8 cellular contexts compared by ENCODE assay signal in genomic region chr9:35844628-35845301, GRCh38. TPM values are rescaled to one million over a fixed set of nuclear protein-coding genes. Genes with fewer than 3 reads are reported as not detected.
DNase-seq lines count a peak whose midpoint lies in the region; ATAC-seq, FAIRE-seq and TF ChIP-seq lines count a peak whose summit lies in the region.

No MANE protein-coding gene starts in this region.

- intact Hi-C loops in mucosa of descending colon (cut with DNase I, micrococcal nuclease): no loop called here

- no peaks in the 10 kb centered on the region for H3K9me3 ChIP-seq in mucosa of descending colon

- no peaks in the 10 kb centered on the region for H3K9me3 Mint-ChIP-seq in activated naive CD4-positive, alpha-beta T cell treated with anti-CD3 and anti-CD28 coated beads, Interleukin-2, amount 50 U/mL, for 72 hours
- no peaks in the 10 kb centered on the region for H3K9me3 Mint-ChIP-seq in effector memory CD8-positive, alpha-beta T cell

- peaks cover 0 to 7% of the 10 kb centered on the region in 2 donors for H3K27me3 Mint-ChIP-seq in effector memory CD8-positive, alpha-beta T cell

- H3K36me3 Mint-ChIP-seq in activated naive CD4-positive, alpha-beta T cell treated with anti-CD3 and anti-CD28 coated beads, Interleukin-2, amount 50 U/mL, for 72 hours: peaks cover 0 to 4% of the 10 kb centered on the region in 2 donors
- peaks cover 6% of the 10 kb centered on the region for H3K36me3 Mint-ChIP-seq in effector memory CD8-positive, alpha-beta T cell (ENCODE audit: insufficient read depth)

- H3K4me3 Mint-ChIP-seq in effector memory CD8-positive, alpha-beta T cell: no peak overlapping the region

- DNase-seq in activated naive CD4-positive, alpha-beta T cell treated with anti-CD3 and anti-CD28 coated beads, Interleukin-2, amount 50 U/mL, for 72 hours (ENCODE audit: low spot score in 2 of 2): no peak
- DNase-seq in activated naive CD4-positive, alpha-beta T cell (lab: John Stamatoyannopoulos, UW): no peak
- DNase-seq in RCC 7860 (ENCODE audit: low spot score): peak; percentile 69
- DNase-seq in effector memory CD8-positive, alpha-beta T cell: peak in 1 of 3 experiments; percentile 35
- DNase-seq in mucosa of descending colon: peak in 1 of 3 donors; percentile 81
- no peak for DNase-seq in COR-L47 (lab: John Stamatoyannopoulos, UW)

- ATAC-seq in activated naive CD4-positive, alpha-beta T cell treated with anti-CD3 and anti-CD28 coated beads, Interleukin-2, amount 50 U/mL, for 72 hours: peak; percentile 42 to 56
- ATAC-seq in effector memory CD8-positive, alpha-beta T cell (replicated peaks): peak; percentile 89
- ATAC-seq in mucosa of descending colon: peak; percentile 89
- no peak for ATAC-seq in HG03135 (IDR thresholded peaks at IDR 0.05; ENCODE audit: unreplicated experiment)
- no peak for ATAC-seq in HG03280 (IDR thresholded peaks at IDR 0.05; ENCODE audit: unreplicated experiment)

- no peaks in the 10 kb centered on the region for H3K36me3 ChIP-seq in mucosa of descending colon (ENCODE audit: low read depth)

- no peak for TF ChIP-seq CTCF in mucosa of descending colon (IDR thresholded peaks at IDR 0.05)

- no peak overlapping the region for H3K27ac Mint-ChIP-seq in activated naive CD4-positive, alpha-beta T cell treated with anti-CD3 and anti-CD28 coated beads, Interleukin-2, amount 50 U/mL, for 72 hours
- peak overlapping the region; percentile 5 to 76 for H3K27ac Mint-ChIP-seq in effector memory CD8-positive, alpha-beta T cell

- peak; percentile 78 for FAIRE-seq in RCC 7860 (lab: Jason Lieb, UNC)

- H3K4me1 ChIP-seq in mucosa of descending colon (ENCODE audit: low read depth): peaks cover 13% of the 10 kb centered on the region

- no peak overlapping the region for H3K4me3 ChIP-seq in mucosa of descending colon

- H3K4me1 Mint-ChIP-seq in effector memory CD8-positive, alpha-beta T cell (ENCODE audit: low read depth in 2 of 2): peaks cover 14% of the 10 kb centered on the region in 2 donors

RNA-seq across cellular contexts. Expression of gene TMEM8B, which starts 15.7 kb away (rescaled TPM):
- total RNA-seq in activated naive CD4-positive, alpha-beta T cell treated with anti-CD3 and anti-CD28 coated beads, Interleukin-2, amount 50 U/mL, for 72 hours: 10 to 100 TPM in 1 of 2 donors, 1 to 10 TPM in 1; 4.0 to 11.2 TPM
- 10 to 100 TPM; 12.4 to 22.8 (median 18.9) TPM for total RNA-seq in mucosa of descending colon

RNA-seq across cellular contexts. Expression of gene FAM221B, which starts 16.2 kb away (rescaled TPM):
- total RNA-seq in activated naive CD4-positive, alpha-beta T cell treated with anti-CD3 and anti-CD28 coated beads, Interleukin-2, amount 50 U/mL, for 72 hours: not detected
- total RNA-seq in mucosa of descending colon: under 1 TPM in 2 of 3 donors, not detected in 1; 0.41 to 0.43 TPM

RNA-seq across cellular contexts. Expression of gene OR13J1, which starts 25.4 kb away (rescaled TPM):
- not detected for total RNA-seq in activated naive CD4-positive, alpha-beta T cell treated with anti-CD3 and anti-CD28 coated beads, Interleukin-2, amount 50 U/mL, for 72 hours
- not detected for total RNA-seq in mucosa of descending colon

RNA-seq across cellular contexts. Expression of gene HINT2, which starts 29.9 kb away (rescaled TPM):
- total RNA-seq in activated naive CD4-positive, alpha-beta T cell treated with anti-CD3 and anti-CD28 coated beads, Interleukin-2, amount 50 U/mL, for 72 hours: 10 to 100 TPM; 27.2 to 51.8 TPM
- total RNA-seq in mucosa of descending colon: 10 to 100 TPM; 38.9 to 68.6 (median 54.6) TPM

RNA-seq across cellular contexts. Expression of gene SPAG8, which starts 32.7 kb away (rescaled TPM):
- 1 to 10 TPM; 1.0 to 1.3 TPM for total RNA-seq in activated naive CD4-positive, alpha-beta T cell treated with anti-CD3 and anti-CD28 coated beads, Interleukin-2, amount 50 U/mL, for 72 hours
- total RNA-seq in mucosa of descending colon: 1 to 10 TPM in 1 of 3 donors, under 1 TPM in 2; 0.84 to 2.5 (median 0.92) TPM

Comparison
In these comparisons a context has a peak if more than half of its experiments do, and no peak if none do; other contexts are left out.
1. ATAC-seq: peak in activated naive CD4-positive, alpha-beta T cell treated with anti-CD3 and anti-CD28 coated beads, Interleukin-2, amount 50 U/mL, for 72 hours (2 of 2), effector memory CD8-positive, alpha-beta T cell (single experiment) and mucosa of descending colon (single experiment); none in HG03135 (single experiment) and HG03280 (single experiment).
2. H3K27ac Mint-ChIP-seq: peak in effector memory CD8-positive, alpha-beta T cell (2 of 2); none in activated naive CD4-positive, alpha-beta T cell treated with anti-CD3 and anti-CD28 coated beads, Interleukin-2, amount 50 U/mL, for 72 hours (0 of 2).